Comparison of ENCODE assay signal across 19 cellular contexts in genomic region chr17:41071606-41072375, GRCh38. TPM values are rescaled to one million over a fixed set of nuclear protein-coding genes. Genes with fewer than 3 reads are reported as not detected.
"Had no signal": no experiment of that assay in that cellular context is flagged by ENCODE, and none has a peak within 500 bp of the region (broad histone marks: within the 10 kb centered on the region; RNA-seq: fewer than 3 reads in every experiment).

No MANE protein-coding gene starts in this region.

- H3K4me3 ChIP-seq: esophagus muscularis mucosa, left lung had no signal

- DNase-seq: activated CD4-positive, alpha-beta T cell treated with anti-CD3 and anti-CD28 coated beads, Interleukin-2, amount 10 ng/mL, durations not matched to agents 7 days and 5 days; activated CD4-positive, CD25-positive, alpha-beta regulatory T cell; activated CD8-positive, alpha-beta memory T cell treated with anti-CD3 and anti-CD28 coated beads, Interleukin-2, amount 50 U/mL, for 48 hours; activated gamma-delta T cell treated with Interleukin-2 at 50 U/mL for 16 hours; activated naive CD8-positive, alpha-beta T cell treated with anti-CD3 and anti-CD28 coated beads for 36 hours; brain microvascular endothelial cell; cortex of kidney; effector CD4-positive, alpha-beta T cell; hypothalamus; kidney; left lung; naive thymus-derived CD4-positive, alpha-beta T cell had no signal

- H3K36me3 ChIP-seq: brain microvascular endothelial cell, esophagus muscularis mucosa, left lung had no signal

- H3K9me3 Mint-ChIP-seq: activated CD4-positive, alpha-beta T cell treated with anti-CD3 and anti-CD28 coated beads, Interleukin-2, amount 10 ng/mL, durations not matched to agents 7 days and 5 days; activated naive CD8-positive, alpha-beta T cell treated with anti-CD3 and anti-CD28 coated beads for 36 hours; stimulated activated naive CD8-positive, alpha-beta T cell treated with anti-CD3 and anti-CD28 coated beads, Interleukin-15, Interleukin-2, amounts not matched to agents 100 ng/mL and 50 ng/mL, for 24 hours; T-helper 1 cell treated with Interleukin-12 subunit alpha and Interleukin-12 subunit beta and Interleukin-4 antibody, amounts not matched to agents 30 μg/mL and 1 μg/mL, for 36 hours; type B pancreatic cell had no signal

- H3K4me1 Mint-ChIP-seq: activated CD4-positive, alpha-beta T cell treated with anti-CD3 and anti-CD28 coated beads, Interleukin-2, amount 10 ng/mL, durations not matched to agents 7 days and 5 days had no signal

- H2AFZ ChIP-seq: parathyroid adenoma had no signal

- H3K27me3 ChIP-seq: brain microvascular endothelial cell had no signal

- H3K9me3 ChIP-seq: esophagus muscularis mucosa, left lung had no signal

- H3K27ac ChIP-seq: brain microvascular endothelial cell, esophagus muscularis mucosa, left lung, parathyroid adenoma had no signal

- H3K27ac Mint-ChIP-seq: activated CD4-positive, alpha-beta T cell treated with anti-CD3 and anti-CD28 coated beads, Interleukin-2, amount 10 ng/mL, durations not matched to agents 7 days and 5 days; activated naive CD8-positive, alpha-beta T cell treated with anti-CD3 and anti-CD28 coated beads for 36 hours; stimulated activated naive CD8-positive, alpha-beta T cell treated with anti-CD3 and anti-CD28 coated beads, Interleukin-15, Interleukin-2, amounts not matched to agents 100 ng/mL and 50 ng/mL, for 24 hours; T-helper 1 cell treated with Interleukin-12 subunit alpha and Interleukin-12 subunit beta and Interleukin-4 antibody, amounts not matched to agents 30 μg/mL and 1 μg/mL, for 36 hours; type B pancreatic cell had no signal

- H3K4me3 Mint-ChIP-seq: activated CD4-positive, alpha-beta T cell treated with anti-CD3 and anti-CD28 coated beads, Interleukin-2, amount 10 ng/mL, durations not matched to agents 7 days and 5 days; activated naive CD8-positive, alpha-beta T cell treated with anti-CD3 and anti-CD28 coated beads for 36 hours; naive thymus-derived CD4-positive, alpha-beta T cell; stimulated activated naive CD8-positive, alpha-beta T cell treated with anti-CD3 and anti-CD28 coated beads, Interleukin-15, Interleukin-2, amounts not matched to agents 100 ng/mL and 50 ng/mL, for 24 hours; T-helper 1 cell treated with Interleukin-12 subunit alpha and Interleukin-12 subunit beta and Interleukin-4 antibody, amounts not matched to agents 30 μg/mL and 1 μg/mL, for 36 hours; type B pancreatic cell had no signal

- ATAC-seq: left lung; naive thymus-derived CD4-positive, alpha-beta T cell had no signal

- FAIRE-seq: kidney had no signal

- H3K79me2 ChIP-seq: parathyroid adenoma had no signal

- H3K36me3 Mint-ChIP-seq: activated naive CD8-positive, alpha-beta T cell treated with anti-CD3 and anti-CD28 coated beads for 36 hours; type B pancreatic cell had no signal

- H3K9ac ChIP-seq: parathyroid adenoma had no signal

- H3K4me1 ChIP-seq: esophagus muscularis mucosa, left lung, parathyroid adenoma had no signal

RNA-seq across cellular contexts. Expression of gene KRTAP2-4, which starts 6.1 kb away (rescaled TPM):
- total RNA-seq: activated CD4-positive, alpha-beta T cell treated with anti-CD3 and anti-CD28 coated beads, Interleukin-2, amount 10 ng/mL, durations not matched to agents 7 days and 5 days; activated naive CD8-positive, alpha-beta T cell treated with anti-CD3 and anti-CD28 coated beads for 36 hours; esophagus muscularis mucosa; kidney; left lung; mononuclear cell; naive thymus-derived CD4-positive, alpha-beta T cell; temporal lobe had no signal
- polyA plus RNA-seq: naive thymus-derived CD4-positive, alpha-beta T cell had no signal

RNA-seq across cellular contexts. Expression of gene KRTAP2-3, which starts 11.9 kb away (rescaled TPM):
- total RNA-seq: activated CD4-positive, alpha-beta T cell treated with anti-CD3 and anti-CD28 coated beads, Interleukin-2, amount 10 ng/mL, durations not matched to agents 7 days and 5 days; activated naive CD8-positive, alpha-beta T cell treated with anti-CD3 and anti-CD28 coated beads for 36 hours; esophagus muscularis mucosa; mononuclear cell; naive thymus-derived CD4-positive, alpha-beta T cell; temporal lobe had no signal
- polyA plus RNA-seq: naive thymus-derived CD4-positive, alpha-beta T cell had no signal

RNA-seq across cellular contexts. Expression of gene KRTAP4-7, which starts 12.2 kb away (rescaled TPM):
- total RNA-seq: activated CD4-positive, alpha-beta T cell treated with anti-CD3 and anti-CD28 coated beads, Interleukin-2, amount 10 ng/mL, durations not matched to agents 7 days and 5 days; activated naive CD8-positive, alpha-beta T cell treated with anti-CD3 and anti-CD28 coated beads for 36 hours; esophagus muscularis mucosa; kidney; left lung; mononuclear cell; naive thymus-derived CD4-positive, alpha-beta T cell; temporal lobe had no signal
- polyA plus RNA-seq: naive thymus-derived CD4-positive, alpha-beta T cell had no signal

RNA-seq across cellular contexts. Expression of gene KRTAP2-2, which starts 16.8 kb away (rescaled TPM):
- total RNA-seq: activated CD4-positive, alpha-beta T cell treated with anti-CD3 and anti-CD28 coated beads, Interleukin-2, amount 10 ng/mL, durations not matched to agents 7 days and 5 days; activated naive CD8-positive, alpha-beta T cell treated with anti-CD3 and anti-CD28 coated beads for 36 hours; esophagus muscularis mucosa; kidney; left lung; mononuclear cell; naive thymus-derived CD4-positive, alpha-beta T cell; temporal lobe had no signal
- polyA plus RNA-seq: naive thymus-derived CD4-positive, alpha-beta T cell had no signal

RNA-seq across cellular contexts. Expression of gene KRTAP2-1, which starts 24.7 kb away (rescaled TPM):
- total RNA-seq: activated CD4-positive, alpha-beta T cell treated with anti-CD3 and anti-CD28 coated beads, Interleukin-2, amount 10 ng/mL, durations not matched to agents 7 days and 5 days; activated naive CD8-positive, alpha-beta T cell treated with anti-CD3 and anti-CD28 coated beads for 36 hours; esophagus muscularis mucosa; kidney; left lung; mononuclear cell; naive thymus-derived CD4-positive, alpha-beta T cell; temporal lobe had no signal
- polyA plus RNA-seq: naive thymus-derived CD4-positive, alpha-beta T cell had no signal
